9 cellular contexts compared by ENCODE assay signal in the genomic region with DNA sequence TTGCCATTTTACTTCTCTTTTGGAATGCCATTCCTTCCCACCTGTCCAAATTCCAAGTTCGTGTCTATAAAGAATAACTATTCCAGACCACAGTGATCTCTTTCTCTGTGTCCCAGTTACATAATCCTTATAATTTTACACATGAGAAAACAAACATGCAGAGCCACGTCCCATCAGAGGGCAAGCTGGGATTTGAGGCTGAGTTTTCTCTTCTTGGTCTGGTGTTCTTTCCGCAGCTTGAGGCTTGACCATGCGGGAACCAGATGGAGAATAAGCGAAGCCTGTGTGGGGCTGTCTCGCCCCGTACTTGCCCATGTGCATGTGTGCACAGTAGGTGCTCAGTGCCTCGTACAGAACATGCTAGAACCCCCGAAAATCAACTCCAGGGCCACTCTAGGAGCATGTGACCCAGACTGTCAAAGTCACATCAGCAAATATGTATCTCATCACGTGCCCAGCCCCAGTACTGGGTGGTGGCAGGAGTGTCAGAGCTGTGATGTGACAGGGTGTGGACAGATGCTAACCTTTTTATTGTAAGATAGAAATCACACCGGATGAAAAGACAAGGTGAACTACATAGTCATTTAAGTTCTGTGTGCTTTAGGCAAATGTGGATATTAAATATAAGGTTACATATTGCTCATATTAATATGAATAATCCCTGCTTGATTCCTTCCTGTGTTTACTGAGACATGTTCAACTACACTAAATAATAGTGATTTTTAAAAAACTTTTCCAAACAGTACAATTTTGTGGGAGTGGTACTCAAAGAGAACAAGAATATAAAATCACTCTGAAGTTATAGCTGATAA. TPM values are rescaled to one million over a fixed set of nuclear protein-coding genes. Genes with fewer than 3 reads are reported as not detected.
A peak's percentile ranks its signal among the peaks of the same experiment; 100 is the strongest.
DNase-seq lines count a peak whose midpoint lies in the region; ATAC-seq and TF ChIP-seq lines count a peak whose summit lies in the region.
"Had no signal": no experiment of that assay in that cellular context is flagged by ENCODE, and none has a peak within 500 bp of the region (broad histone marks: within the 10 kb centered on the region; RNA-seq: fewer than 3 reads in every experiment).

No MANE protein-coding gene starts in this region.

- H3K4me1 ChIP-seq in Caco-2: peaks cover 11% of the 10 kb centered on the region
- H3K4me1 ChIP-seq in PC-9 (replicated peaks; ENCODE audit: insufficient read depth): peaks cover 39% of the 10 kb centered on the region
- peaks cover 0 to 64% of the 10 kb centered on the region in 2 donors for H3K4me1 ChIP-seq in left lung
- peaks cover 0 to 33% (median 21%) of the 10 kb centered on the region in 4 donors for H3K4me1 ChIP-seq in sigmoid colon

- H3K79me2 ChIP-seq in PC-9 (ENCODE audit: low read depth) (peaks cover 55% of the 10 kb centered on the region), neural cell (replicated peaks; ENCODE audit: insufficient read depth, low read length) (peaks cover 54% of the 10 kb centered on the region)

- H3K36me3 Mint-ChIP-seq in Caco-2 (ENCODE audit: insufficient read depth, unreplicated experiment): peaks cover 78% of the 10 kb centered on the region

- H3K36me3 ChIP-seq in Caco-2 (ENCODE audit: control insufficient read depth, insufficient read depth, low read length) (peaks cover 10% of the 10 kb centered on the region), PC-9 (ENCODE audit: low read depth) (peaks cover 45% of the 10 kb centered on the region), neural cell (ENCODE audit: insufficient read depth, low read length) (no peaks in the 10 kb centered on the region), left lung (peaks cover 0 to 54% of the 10 kb centered on the region in 2 donors), sigmoid colon (peaks cover 0 to 36% (median 6%) of the 10 kb centered on the region in 4 donors)

- H3K27ac ChIP-seq in PC-9: no peak overlapping the region
- peak overlapping the region in 58 of 59 donors; percentile 29 to 100 (median 98) for H3K27ac ChIP-seq in dorsolateral prefrontal cortex
- peak overlapping the region; percentile 11 for H3K27ac ChIP-seq in neural cell (ENCODE audit: low read length)
- H3K27ac ChIP-seq in left lung: no peak overlapping the region
- H3K27ac ChIP-seq in sigmoid colon: no peak overlapping the region

- H3K27ac Mint-ChIP-seq in Caco-2 (ENCODE audit: unreplicated experiment): peak overlapping the region; percentile 27

- H2AFZ ChIP-seq in PC-9 (no peak overlapping the region), neural cell (ENCODE audit: low read depth, low read length) (no peak overlapping the region)

- no peaks in the 10 kb centered on the region for H3K27me3 ChIP-seq in Caco-2 (replicated peaks; ENCODE audit: control insufficient read depth, insufficient read depth, low read length)
- no peaks in the 10 kb centered on the region for H3K27me3 ChIP-seq in PC-9 (ENCODE audit: insufficient read depth, low read depth)
- H3K27me3 ChIP-seq in dorsolateral prefrontal cortex: no peaks in the 10 kb centered on the region
- H3K27me3 ChIP-seq in neural cell (ENCODE audit: insufficient read depth, low read depth, low read length): no peaks in the 10 kb centered on the region
- no peaks in the 10 kb centered on the region for H3K27me3 ChIP-seq in left lung
- no peaks in the 10 kb centered on the region for H3K27me3 ChIP-seq in sigmoid colon

- H3K4me3 Mint-ChIP-seq in Caco-2 (ENCODE audit: unreplicated experiment): peak overlapping the region; percentile 47

- H3K27me3 Mint-ChIP-seq in Caco-2 (ENCODE audit: insufficient read depth, unreplicated experiment): no peaks in the 10 kb centered on the region

- TF ChIP-seq POLR2A in sigmoid colon (IDR thresholded peaks at IDR 0.05): no peak

- intact Hi-C loops in Caco-2 (cut with micrococcal nuclease; ENCODE audit: unreplicated experiment): no loop called here
- intact Hi-C loops in PC-9 (cut with micrococcal nuclease; ENCODE audit: unreplicated experiment): no loop called here
- intact Hi-C loops in dorsolateral prefrontal cortex (cut with DNase I): no loop called here
- intact Hi-C loops in left lung (cut with DNase I): no loop called here
- intact Hi-C loops in sigmoid colon (cut with DNase I): no loop called here

- ATAC-seq in left lung (no peak), GM21619 (IDR thresholded peaks at IDR 0.05; ENCODE audit: unreplicated experiment) (no peak)

- peaks cover 9% of the 10 kb centered on the region for H3K4me1 Mint-ChIP-seq in Caco-2 (ENCODE audit: low read depth, unreplicated experiment)

- H3K4me2 ChIP-seq in PC-9 (peak overlapping the region; percentile 85), neural cell (ENCODE audit: low read length) (peak overlapping the region; percentile 86)

- H3K9me2 ChIP-seq in PC-9 (ENCODE audit: insufficient read depth) (no peaks in the 10 kb centered on the region), neural cell (ENCODE audit: insufficient read depth, low read length) (no peaks in the 10 kb centered on the region)

- H3K4me3 ChIP-seq in Caco-2 (ENCODE audit: low read depth, low read length) (peak overlapping the region; percentile 13; the same call in 1 of the 2 replicates), PC-9 (no peak overlapping the region), dorsolateral prefrontal cortex (peak overlapping the region; percentile 7 to 100 (median 93)), neural cell (ENCODE audit: low read length) (peak overlapping the region; percentile 97), left lung (peak overlapping the region in 1 of 2 donors; percentile 95), sigmoid colon (peak overlapping the region in 1 of 4 donors; percentile 73)

- POLR2A ChIA-PET in Caco-2 (lab: Charles Lee): no interaction called here
- POLR2A ChIA-PET in PC-9 (lab: Charles Lee; ENCODE audit: unreplicated experiment): no interaction called here

- peak overlapping the region; percentile 50 for H3K9ac ChIP-seq in neural cell (ENCODE audit: low read length)

- BruUV-seq in Caco-2 (replicated peaks; lab: Mats Ljungman, UMichigan): no TSS peak
- no TSS peak for BruUV-seq in PC-9 (replicated peaks; lab: Mats Ljungman, UMichigan)

- H4K20me1 ChIP-seq in PC-9 (ENCODE audit: insufficient read depth) (peaks cover 45% of the 10 kb centered on the region), neural cell (ENCODE audit: insufficient read depth) (no peaks in the 10 kb centered on the region)

- TF ChIP-seq CTCF in Caco-2 (IDR thresholded peaks at IDR 0.05; ENCODE audit: insufficient read depth in 1 of 2, low read depth in 1 of 2, low read length in 1 of 2, severe bottlenecking in 1 of 2, unreplicated experiment in 1 of 2) (no peak), PC-9 (conservative IDR thresholded peaks at IDR 0.05) (no peak), dorsolateral prefrontal cortex (IDR thresholded peaks at IDR 0.05 in 54 of 56, conservative IDR thresholded peaks at IDR 0.05 in 2 of 56; ENCODE audit: low read depth in 1 of 56, partially characterized antibody in 56 of 56) (peak in 1 of 56 donors; percentile 1), neural cell (IDR thresholded peaks at IDR 0.05; ENCODE audit: poor library complexity, severe bottlenecking) (no peak), left lung (IDR thresholded peaks at IDR 0.05) (no peak), sigmoid colon (IDR thresholded peaks at IDR 0.05) (no peak)

- no peak for TF ChIP-seq RAD21 in neural cell (conservative IDR thresholded peaks at IDR 0.05)

- DNase-seq in Caco-2: no peak
- no peak for DNase-seq in PC-9
- peak in 1 of 10 donors; percentile 34 for DNase-seq in dorsolateral prefrontal cortex
- no peak for DNase-seq in left lung
- no peak for DNase-seq in sigmoid colon
- no peak for DNase-seq in stimulated activated CD4-positive, alpha-beta T cell treated with anti-CD3 and anti-CD28 coated beads, Interleukin-4, amount 100 ng/mL, for 24 hours
- DNase-seq: NCI-H446 treated with DMSO at 0.1 percent for 48 hours had no signal

- WGBS in sigmoid colon, 2 donors: 64 to 77% methylated on average over 11 of the region's 11 CpGs

- H3K9me3 ChIP-seq in Caco-2 (no peaks in the 10 kb centered on the region), PC-9 (ENCODE audit: insufficient read depth, low read depth) (no peaks in the 10 kb centered on the region), neural cell (ENCODE audit: low read length) (no peaks in the 10 kb centered on the region), left lung (no peaks in the 10 kb centered on the region), sigmoid colon (no peaks in the 10 kb centered on the region)

- H3F3A ChIP-seq in PC-9 (ENCODE audit: insufficient read depth, low read depth): peaks cover 49% of the 10 kb centered on the region
- no peaks in the 10 kb centered on the region for H3F3A ChIP-seq in neural cell (ENCODE audit: insufficient read depth, low read length, poor library complexity, severe bottlenecking)

- CTCF ChIA-PET in Caco-2 (lab: Charles Lee) (no interaction called here), PC-9 (lab: Charles Lee) (no interaction called here)

- no peak for TF ChIP-seq EP300 in neural cell (conservative IDR thresholded peaks at IDR 0.05; ENCODE audit: poor library complexity, severe bottlenecking)
- TF ChIP-seq EP300 in sigmoid colon (IDR thresholded peaks at IDR 0.05): no peak

- no peaks in the 10 kb centered on the region for H3K9me3 Mint-ChIP-seq in Caco-2 (ENCODE audit: unreplicated experiment)

TF ChIP-seq in neural cell, 6 proteins besides CTCF, POLR2A, EP300 and RAD21 (continues in another document):
- TF ChIP-seq MXI1 (conservative IDR thresholded peaks at IDR 0.05; ENCODE audit: poor library complexity, severe bottlenecking): no peak
- TF ChIP-seq TAF1 (IDR thresholded peaks at IDR 0.05; ENCODE audit: low read depth): no peak

RNA-seq across cellular contexts. Expression of a gene that starts 3.2 kb away (rescaled TPM):
- total RNA-seq in Caco-2 (2022) (60.1 and 62.8 TPM in 2 replicates), PC-9 (2021) (75.7 and 103 TPM in 2 replicates), dorsolateral prefrontal cortex (100 to 1,000 TPM in 2 of 120 experiments, 10 to 100 TPM in 118; 24.8 to 174 (median 47.9) TPM), left lung (100 to 1,000 TPM in 1 of 2 donors, 10 to 100 TPM in 1; 64.9 to 170 TPM), sigmoid colon (10 to 100 TPM; 33.0 to 77.9 (median 41.5) TPM)
- polyA plus RNA-seq in neural cell (62.7 and 71.0 TPM in 2 replicates), sigmoid colon (100 to 1,000 TPM in 1 of 3 donors, 10 to 100 TPM in 2; 22.2 to 102 (median 39.1) TPM)
- 81.1 and 85.7 TPM in 2 replicates for polyA minus RNA-seq in neural cell

Comparison
In these comparisons a context has a peak if more than half of its experiments do, and no peak if none do; other contexts are left out.
1. H3K27ac ChIP-seq: peak in dorsolateral prefrontal cortex (58 of 59) and neural cell (single experiment); none in PC-9 (single experiment), left lung (0 of 2) and sigmoid colon (0 of 4).